Comparison of ENCODE assay signal across 9 cellular contexts in genomic region chr22:42439821-42440674, GRCh38. TPM values are rescaled to one million over a fixed set of nuclear protein-coding genes. Genes with fewer than 3 reads are reported as not detected.
DNase-seq lines count a peak whose midpoint lies in the region; ATAC-seq and TF ChIP-seq lines count a peak whose summit lies in the region.
"Had no signal": no experiment of that assay in that cellular context is flagged by ENCODE, and none has a peak within 500 bp of the region (broad histone marks: within the 10 kb centered on the region; RNA-seq: fewer than 3 reads in every experiment).

No MANE protein-coding gene starts in this region.

- CTCF ChIA-PET in PC-3 (lab: Charles Lee), result no interaction called here

- H3K79me2 ChIP-seq in PC-3 (ENCODE audit: low read length), result no peaks in the 10 kb centered on the region

- intact Hi-C loops in PC-3 (cut with micrococcal nuclease), result loop anchor here (5.0 kb wide), 1 partner anchor 63 kb away; no protein-coding TSS in a partner anchor

- no peak overlapping the region for H3K27ac ChIP-seq in PC-3 (ENCODE audit: low read length)

- no peak for TF ChIP-seq CTCF in PC-3 (conservative IDR thresholded peaks at IDR 0.05; ENCODE audit: low read depth, low read length)
- TF ChIP-seq CTCF in epithelial cell of proximal tubule (conservative IDR thresholded peaks at IDR 0.05; ENCODE audit: low read depth, low read length), result no peak

- H4K20me1 ChIP-seq in PC-3 (ENCODE audit: low read length), result no peaks in the 10 kb centered on the region

- no peaks in the 10 kb centered on the region for H3K36me3 ChIP-seq in PC-3 (ENCODE audit: low read depth, low read length)

- H2AFZ ChIP-seq in PC-3 (ENCODE audit: low read length), result peak overlapping the region; percentile 46

- H3K27me3 ChIP-seq in PC-3 (ENCODE audit: low read length), result no peaks in the 10 kb centered on the region

- H3K4me3 ChIP-seq in PC-3 (ENCODE audit: low read length) (no peak overlapping the region), epithelial cell of proximal tubule (ENCODE audit: low read depth, low read length) (peak overlapping the region; percentile 29)

- no peak for ATAC-seq in PC-3
- no peak for ATAC-seq in stimulated activated naive CD8-positive, alpha-beta T cell treated with anti-CD3 and anti-CD28 coated beads, Interleukin-15, Interleukin-2, amounts not matched to agents 100 U/mL and 50 U/mL, for 24 hours
- no peak for ATAC-seq in HG02759 (IDR thresholded peaks at IDR 0.05; ENCODE audit: unreplicated experiment)

- no TSS peak for BruUV-seq in PC-3 (replicated peaks; lab: Mats Ljungman, UMichigan)

- no peak overlapping the region for H3K9ac ChIP-seq in PC-3 (ENCODE audit: low read length)

- H3K4me2 ChIP-seq in PC-3 (ENCODE audit: low read length), result peak overlapping the region; percentile 52

- H3K9me2 ChIP-seq in PC-3 (replicated peaks; ENCODE audit: low read length), result no peaks in the 10 kb centered on the region

- no peaks in the 10 kb centered on the region for H3F3A ChIP-seq in PC-3 (ENCODE audit: low read length, unreplicated experiment)

- H3K9me3 ChIP-seq in PC-3 (ENCODE audit: low read length), result no peaks in the 10 kb centered on the region

- POLR2A ChIA-PET in PC-3 (lab: Charles Lee; ENCODE audit: unreplicated experiment), result no interaction called here

- peak; percentile 9 for DNase-seq in activated CD4-positive, alpha-beta T cell treated with anti-CD3 and anti-CD28 coated beads for 48 hours
- no peak for DNase-seq in activated CD4-positive, alpha-beta T cell treated with anti-CD3 and anti-CD28 coated beads for 4 hours
- DNase-seq in PC-3 (peak; percentile 17), epithelial cell of proximal tubule (ENCODE audit: low read depth) (no peak), H4 (ENCODE audit: low spot score) (no peak), NCI-H1417 (lab: John Stamatoyannopoulos, UW) (no peak)
- peak; percentile 15 for DNase-seq in stimulated activated naive CD8-positive, alpha-beta T cell treated with anti-CD3 and anti-CD28 coated beads, Interleukin-15, Interleukin-2, amounts not matched to agents 100 U/mL and 50 U/mL, for 24 hours
- DNase-seq: activated effector memory CD4-positive, alpha-beta T cell treated with anti-CD3 and anti-CD28 coated beads, Interleukin-2, amount 50 U/mL, for 16 hours had no signal

- peaks cover 20% of the 10 kb centered on the region for H3K4me1 ChIP-seq in PC-3 (ENCODE audit: insufficient read depth, low read length)

RNA-seq across cellular contexts. Expression of gene NFAM1, which starts 7.8 kb away (rescaled TPM):
- total RNA-seq in PC-3 (2014; rRNA removed) (0.11 TPM in 1 of 2 replicates, not detected in the other), epithelial cell of proximal tubule (not detected in 2 replicates)
- total RNA-seq in H4 (2014; rRNA removed; shearing (Covaris generic)), result not detected in 2 replicates

Comparison
In these comparisons a context has a peak if more than half of its experiments do, and no peak if none do; other contexts are left out.
1. DNase-seq: peak in activated CD4-positive, alpha-beta T cell treated with anti-CD3 and anti-CD28 coated beads for 48 hours (single experiment), PC-3 (single experiment) and stimulated activated naive CD8-positive, alpha-beta T cell treated with anti-CD3 and anti-CD28 coated beads, Interleukin-15, Interleukin-2, amounts not matched to agents 100 U/mL and 50 U/mL, for 24 hours (single experiment); none in activated CD4-positive, alpha-beta T cell treated with anti-CD3 and anti-CD28 coated beads for 4 hours (0 of 2), epithelial cell of proximal tubule (single experiment), H4 (single experiment) and NCI-H1417 (0 of 3).